Comparison of ENCODE assay signal across 30 cellular contexts in the genomic region with DNA sequence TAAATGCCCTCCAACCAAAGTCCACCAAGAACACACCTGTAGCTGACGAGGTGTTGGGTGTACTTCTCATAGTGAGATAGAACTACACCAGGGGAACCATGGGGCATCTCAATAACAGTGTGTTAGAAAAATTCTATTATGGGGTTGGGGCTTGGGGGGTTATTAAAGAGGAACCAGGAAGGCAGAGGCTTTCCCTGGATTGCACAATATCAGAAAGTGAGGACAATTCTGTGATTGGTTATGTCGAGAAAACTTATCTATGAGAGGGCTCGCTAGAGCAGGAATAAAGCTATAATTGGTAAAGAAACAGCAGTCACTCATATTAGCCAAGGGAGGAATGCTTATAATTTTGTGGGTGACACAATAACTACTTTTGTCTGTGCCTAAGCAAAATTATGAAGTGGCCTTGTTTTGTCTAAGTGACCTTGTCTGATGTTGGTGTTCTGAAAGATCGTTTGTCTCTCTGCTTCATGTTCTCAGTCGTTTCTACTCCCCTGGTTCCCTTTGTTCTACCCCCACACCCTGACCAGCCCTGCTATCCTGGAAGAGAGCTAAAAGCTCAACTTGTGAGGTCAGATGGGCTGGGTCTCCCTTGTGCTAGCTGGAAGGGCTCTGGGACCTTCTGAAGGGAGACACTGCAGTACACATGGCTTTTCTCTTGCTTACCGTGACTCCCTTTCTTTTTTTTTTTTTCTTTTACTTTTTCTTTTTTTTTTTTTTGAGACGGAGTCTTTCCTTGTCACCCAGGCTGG.
"Had no signal": no experiment of that assay in that cellular context is flagged by ENCODE, and none has a peak within 500 bp of the region (broad histone marks: within the 10 kb centered on the region; RNA-seq: fewer than 3 reads in every experiment).

No MANE protein-coding gene starts in this region.

- H3K36me3 ChIP-seq: adrenal gland, breast epithelium, SJCRH30 had no signal

- ATAC-seq: activated naive CD4-positive, alpha-beta T cell treated with anti-CD3 and anti-CD28 coated beads, Interleukin-2, amount 50 U/mL, for 72 hours; activated T-cell treated with anti-CD3 and anti-CD28 coated beads, Interleukin-2, amount 50 U/mL, for 4 hours; body of pancreas; Panc1 had no signal

- H3K9ac ChIP-seq: KMS-11 had no signal

- H3K4me2 ChIP-seq: KMS-11 had no signal

- H3K4me3 Mint-ChIP-seq: activated CD4-positive, alpha-beta memory T cell treated with anti-CD3 and anti-CD28 coated beads for 36 hours; activated CD4-positive, alpha-beta T cell treated with anti-CD3 and anti-CD28 coated beads, Interleukin-2, amount 10 ng/mL, durations not matched to agents 7 days and 5 days; activated naive CD4-positive, alpha-beta T cell treated with anti-CD3 and anti-CD28 coated beads for 36 hours; activated T-cell treated with anti-CD3 and anti-CD28 coated beads, Interleukin-2, amount 50 U/mL, for 4 hours; activated T-helper 1 cell treated with anti-CD3 and anti-CD28 coated beads, Interleukin-12 subunit alpha, Interleukin-12 subunit beta, Interleukin-2, Interleukin-4 antibody, amounts not matched to agents 30 ng/mL and 10 ng/mL and 1 ng/mL, durations not matched to agents 14 hours and 24 hours and 36 hours had no signal

- H3K27me3 ChIP-seq: adrenal gland, body of pancreas, breast epithelium, SJCRH30 had no signal

- H3K36me3 Mint-ChIP-seq: activated CD4-positive, alpha-beta memory T cell treated with anti-CD3 and anti-CD28 coated beads for 36 hours; activated naive CD4-positive, alpha-beta T cell treated with anti-CD3 and anti-CD28 coated beads, Interleukin-2, amount 50 U/mL, for 72 hours had no signal

- H3K4me1 ChIP-seq: breast epithelium, SJCRH30 had no signal

- FAIRE-seq: astrocyte, TTC549 had no signal

- H3K27ac ChIP-seq: adrenal gland, body of pancreas, breast epithelium, KMS-11, SJCRH30, SK-N-MC had no signal

- H3K27ac Mint-ChIP-seq: activated CD4-positive, alpha-beta memory T cell treated with anti-CD3 and anti-CD28 coated beads for 36 hours; activated CD4-positive, alpha-beta T cell treated with anti-CD3 and anti-CD28 coated beads, Interleukin-2, amount 10 ng/mL, durations not matched to agents 7 days and 5 days; activated naive CD4-positive, alpha-beta T cell treated with anti-CD3 and anti-CD28 coated beads for 36 hours; activated naive CD4-positive, alpha-beta T cell treated with anti-CD3 and anti-CD28 coated beads, Interleukin-2, amount 50 U/mL, for 72 hours; activated T-helper 1 cell treated with anti-CD3 and anti-CD28 coated beads, Interleukin-12 subunit alpha, Interleukin-12 subunit beta, Interleukin-2, Interleukin-4 antibody, amounts not matched to agents 30 ng/mL and 10 ng/mL and 1 ng/mL, durations not matched to agents 14 hours and 24 hours and 36 hours had no signal

- DNase-seq: activated CD4-positive, alpha-beta memory T cell treated with anti-CD3 and anti-CD28 coated beads for 36 hours; activated CD4-positive, alpha-beta T cell treated with anti-CD3 and anti-CD28 coated beads, Interleukin-2, amount 10 ng/mL, durations not matched to agents 7 days and 5 days; activated CD8-positive, alpha-beta memory T cell treated with anti-CD3 and anti-CD28 coated beads, Interleukin-2, amount 50 U/mL, for 4 hours; activated gamma-delta T cell treated with Interleukin-2 at 50 U/mL for 16 hours; activated naive CD4-positive, alpha-beta T cell treated with anti-CD3 and anti-CD28 coated beads for 36 hours; activated T-cell treated with anti-CD3 and anti-CD28 coated beads for 4 hours; activated T-cell treated with anti-CD3 and anti-CD28 coated beads, Interleukin-2, amount 50 U/mL, for 4 hours; adrenal gland; body of pancreas; MM.1S; NCI-H1092 treated with DMSO at 0.1 percent for 48 hours; NCI-H1417 treated with DMSO at 0.1 percent for 48 hours; NCI-H187 treated with DMSO at 0.1 percent for 48 hours; NCI-H2081; NCI-H2171 treated with DMSO at 0.1 percent for 48 hours; NCI-H2227 treated with DMSO at 0.1 percent for 48 hours; NCI-H446 treated with DMSO at 0.1 percent for 48 hours; NCI-H524; NCI-H69; SHP77; SJCRH30; T1000 had no signal

- H3K4me1 Mint-ChIP-seq: activated CD4-positive, alpha-beta T cell treated with anti-CD3 and anti-CD28 coated beads, Interleukin-2, amount 10 ng/mL, durations not matched to agents 7 days and 5 days had no signal

- H3K9me3 ChIP-seq: adrenal gland, body of pancreas, breast epithelium, SJCRH30 had no signal

- H3K9me3 Mint-ChIP-seq: activated CD4-positive, alpha-beta memory T cell treated with anti-CD3 and anti-CD28 coated beads for 36 hours; activated CD4-positive, alpha-beta T cell treated with anti-CD3 and anti-CD28 coated beads, Interleukin-2, amount 10 ng/mL, durations not matched to agents 7 days and 5 days; activated naive CD4-positive, alpha-beta T cell treated with anti-CD3 and anti-CD28 coated beads for 36 hours; activated naive CD4-positive, alpha-beta T cell treated with anti-CD3 and anti-CD28 coated beads, Interleukin-2, amount 50 U/mL, for 72 hours; activated T-cell treated with anti-CD3 and anti-CD28 coated beads, Interleukin-2, amount 50 U/mL, for 4 hours; activated T-helper 1 cell treated with anti-CD3 and anti-CD28 coated beads, Interleukin-12 subunit alpha, Interleukin-12 subunit beta, Interleukin-2, Interleukin-4 antibody, amounts not matched to agents 30 ng/mL and 10 ng/mL and 1 ng/mL, durations not matched to agents 14 hours and 24 hours and 36 hours had no signal

- H3K4me3 ChIP-seq: adrenal gland, body of pancreas, breast epithelium, SJCRH30, SK-N-MC had no signal
